Comparison of ENCODE assay signal across 8 cellular contexts in genomic region chr9:122931851-122932199, GRCh38. TPM values are rescaled to one million over a fixed set of nuclear protein-coding genes. Genes with fewer than 3 reads are reported as not detected.
DNase-seq lines count a peak whose midpoint lies in the region; ATAC-seq, FAIRE-seq and TF ChIP-seq lines count a peak whose summit lies in the region.

No MANE protein-coding gene starts in this region.

- H3K9me2 ChIP-seq in MM.1S (replicated peaks; ENCODE audit: insufficient read depth, low read length) = no peaks in the 10 kb centered on the region

- H3K9ac ChIP-seq in MM.1S (ENCODE audit: low read length) = peak overlapping the region; percentile 77
- peak overlapping the region; percentile 94 for H3K9ac ChIP-seq in endothelial cell of umbilical vein (replicated peaks; ENCODE audit: extremely low read depth, insufficient read depth, low read length)

- intact Hi-C loops in endothelial cell of umbilical vein (cut with micrococcal nuclease) = loop anchor here (1.0 kb wide), 4 partner anchors 9 to 59 kb away; partner anchors contain the start of genes RABGAP1, RC3H2 and ZBTB6

- H4K20me1 ChIP-seq in MM.1S (ENCODE audit: insufficient read depth, low read length) = no peaks in the 10 kb centered on the region
- no peaks in the 10 kb centered on the region for H4K20me1 ChIP-seq in endothelial cell of umbilical vein (replicated peaks; ENCODE audit: control insufficient read depth, extremely low read depth, insufficient read depth, low read length)

- H3K9me3 ChIP-seq in MM.1S (replicated peaks; ENCODE audit: insufficient read depth, low read length) (no peaks in the 10 kb centered on the region), endothelial cell of umbilical vein (replicated peaks; ENCODE audit: control insufficient read depth, insufficient read depth, low read length) (no peaks in the 10 kb centered on the region), neutrophil (no peaks in the 10 kb centered on the region)

- CTCF ChIA-PET in endothelial cell of umbilical vein (lab: Charles Lee) = interaction anchor here (0.7 to 3.1 kb wide), 6 partner anchors 9 to 97 kb away, joined by 3 to 16 read pairs (median 6); partner anchors contain the start of genes RABGAP1 and RC3H2

- peaks cover 71% of the 10 kb centered on the region for H3K79me2 ChIP-seq in MM.1S (ENCODE audit: low read length)
- H3K79me2 ChIP-seq in endothelial cell of umbilical vein (ENCODE audit: control insufficient read depth, insufficient read depth, low read length) = peaks cover 54% of the 10 kb centered on the region

- H2AFZ ChIP-seq in MM.1S (ENCODE audit: low read length) (peak overlapping the region; percentile 89), endothelial cell of umbilical vein (ENCODE audit: low read depth, low read length) (peak overlapping the region; percentile 93)

- peaks cover 8% of the 10 kb centered on the region; the same call in 1 of the 2 replicates for H3K4me1 ChIP-seq in MM.1S (ENCODE audit: low read length)
- H3K4me1 ChIP-seq in endothelial cell of umbilical vein (ENCODE audit: control insufficient read depth, extremely low read depth, insufficient read depth, low read length) = peaks cover 15% of the 10 kb centered on the region
- H3K4me1 ChIP-seq in neutrophil (ENCODE audit: control insufficient read depth in 1 of 2, insufficient read depth in 1 of 2, low read depth in 1 of 2, low read length in 1 of 2) = peaks cover 25 to 29% of the 10 kb centered on the region in 2 experiments

- POLR2A ChIA-PET in endothelial cell of umbilical vein (lab: Charles Lee) = interaction anchor here (1.2 to 3.5 kb wide), 4 partner anchors 9 to 110 kb away, joined by 4 to 23 read pairs (median 7); partner anchors contain the start of genes RABGAP1, RC3H2 and ZBTB6

- TSS peak; percentile 66 for BruUV-seq in endothelial cell of umbilical vein (replicated peaks; lab: Mats Ljungman, UMichigan)

- no peak for FAIRE-seq in endothelial cell of umbilical vein (lab: Jason Lieb, UNC)

- H3K4me3 ChIP-seq in GM06990 (replicated peaks; ENCODE audit: low read depth, low read length) (peak overlapping the region; percentile 96), MM.1S (ENCODE audit: low read length) (peak overlapping the region; percentile 85), endothelial cell of umbilical vein (replicated peaks in 1 of 3; ENCODE audit: insufficient read depth in 1 of 3, low read depth in 1 of 3, low read length in 3 of 3) (peak overlapping the region; percentile 64 to 100 (median 70)), neutrophil (ENCODE audit: low read depth in 1 of 2, low read length in 1 of 2) (peak overlapping the region; percentile 77 to 96)

- ATAC-seq in HG03097 (IDR thresholded peaks at IDR 0.05; ENCODE audit: low FRiP score, unreplicated experiment) (no peak), GM19328 (IDR thresholded peaks at IDR 0.05; ENCODE audit: unreplicated experiment) (no peak)

- no peaks in the 10 kb centered on the region for H3K9me1 ChIP-seq in endothelial cell of umbilical vein (replicated peaks; ENCODE audit: control insufficient read depth, extremely low read depth, insufficient read depth, low read length)

- H3K27me3 ChIP-seq in GM06990 (replicated peaks; ENCODE audit: control insufficient read depth, insufficient read depth, low read length) (no peaks in the 10 kb centered on the region), MM.1S (replicated peaks; ENCODE audit: insufficient read depth, low read length) (no peaks in the 10 kb centered on the region), endothelial cell of umbilical vein (ENCODE audit: control insufficient read depth in 2 of 2, insufficient read depth in 2 of 2, low read length in 2 of 2) (no peaks in the 10 kb centered on the region), neutrophil (no peaks in the 10 kb centered on the region)

- H3K4me2 ChIP-seq in MM.1S (ENCODE audit: low read depth, low read length) (peak overlapping the region; percentile 55), endothelial cell of umbilical vein (ENCODE audit: insufficient read depth, low read length) (peak overlapping the region; percentile 98)

- H3K27ac ChIP-seq in MM.1S (ENCODE audit: low read length) (peak overlapping the region; percentile 49; the same call in 1 of the 2 replicates), endothelial cell of umbilical vein (ENCODE audit: insufficient read depth, low read depth, low read length) (peak overlapping the region; percentile 87), neutrophil (peak overlapping the region; percentile 80)

- H3K36me3 ChIP-seq in GM06990 (ENCODE audit: control insufficient read depth, insufficient read depth, low read length) (peaks cover 2% of the 10 kb centered on the region; the same call in 1 of the 2 replicates), MM.1S (replicated peaks; ENCODE audit: insufficient read depth, low read length) (no peaks in the 10 kb centered on the region), endothelial cell of umbilical vein (ENCODE audit: control insufficient read depth in 2 of 2, extremely low read depth in 1 of 2, insufficient read depth in 2 of 2, low read length in 2 of 2) (peaks cover 0 to 6% of the 10 kb centered on the region in 2 experiments), neutrophil (peaks cover 7% of the 10 kb centered on the region)

- TF ChIP-seq POLR2A in endothelial cell of umbilical vein (IDR thresholded peaks at IDR 0.05; ENCODE audit: low read depth, low read length) = no peak

- dilution Hi-C loops in endothelial cell of umbilical vein (cut with MboI; ENCODE audit: extremely low pct_ligation_motif_present, low sequenced_read_pairs) = no loop called here

- TF ChIP-seq CTCF in GM06990 (IDR thresholded peaks at IDR 0.05; ENCODE audit: insufficient read depth, low read length, poor library complexity, severe bottlenecking) (no peak), MM.1S (IDR thresholded peaks at IDR 0.05; ENCODE audit: low read length) (no peak), endothelial cell of umbilical vein (IDR thresholded peaks at IDR 0.05; ENCODE audit: extremely low read depth in 1 of 2, insufficient read depth in 1 of 2, low read depth in 1 of 2, low read length in 2 of 2) (no peak), neutrophil (IDR thresholded peaks at IDR 0.05) (no peak)

- DNase-seq in GM06990 (ENCODE audit: extremely low read depth, insufficient read length) = no peak
- DNase-seq in MM.1S = no peak
- DNase-seq in endothelial cell of umbilical vein (ENCODE audit: low read depth, low spot score) = no peak
- no peak for DNase-seq in foreskin melanocyte
- DNase-seq in DMS79 treated with DMSO at 0.1 percent for 48 hours (lab: John Stamatoyannopoulos, UW) = no peak

- 0 out of 2 replicates have a peak, but pooled peaks cover 10% of the 10 kb centered on the region for H3F3A ChIP-seq in MM.1S (ENCODE audit: insufficient read depth, low read length)

TF ChIP-seq in endothelial cell of umbilical vein, 7 proteins besides CTCF, POLR2A, EP300 and RAD21 (continues in another document):
- no peak for TF ChIP-seq GATA2 (IDR thresholded peaks at IDR 0.05; ENCODE audit: insufficient read depth, insufficient read length, low read depth, low read length)
- no peak for TF ChIP-seq POLR2AphosphoS5 (IDR thresholded peaks at IDR 0.05; ENCODE audit: insufficient read depth, low read depth, low read length)
- TF ChIP-seq FOS (IDR thresholded peaks at IDR 0.05; ENCODE audit: borderline replicate concordance, insufficient read depth, low read length) = no peak
- no peak for TF ChIP-seq JUN (IDR thresholded peaks at IDR 0.05; ENCODE audit: borderline replicate concordance, insufficient read depth, insufficient read length, low read depth)
- TF ChIP-seq MYC (IDR thresholded peaks at IDR 0.05; ENCODE audit: low read depth, low read length) = no peak
- TF ChIP-seq EZH2 (IDR thresholded peaks at IDR 0.05; ENCODE audit: borderline replicate concordance, low read depth, low read length, severe bottlenecking) = no peak

RNA-seq across cellular contexts. Expression of gene ZBTB26, which starts 0.5 kb away (rescaled TPM):
- 4.8 and 5.0 TPM in 2 replicates for total RNA-seq in endothelial cell of umbilical vein
- 1.8 and 2.6 TPM in 2 replicates for polyA plus RNA-seq in endothelial cell of umbilical vein
- polyA plus RNA-seq in endothelial cell of umbilical vein (2011; cell fraction: cytosol; rRNA removed) = 2.4 and 2.7 TPM in 2 replicates
- polyA plus RNA-seq in endothelial cell of umbilical vein (2011; cell fraction: nucleus; rRNA removed) = 8.0 and 11.0 TPM in 2 replicates
- polyA plus RNA-seq in endothelial cell of umbilical vein (2012) = 3.0 and 3.3 TPM in 2 replicates
- 3.7 and 5.3 TPM in 2 replicates for polyA minus RNA-seq in endothelial cell of umbilical vein
- 4.7 TPM for polyA minus RNA-seq in endothelial cell of umbilical vein (2011; cell fraction: cytosol; rRNA and poly(A)+ RNA removed)
- 5.2 and 7.6 TPM in 2 replicates for polyA minus RNA-seq in endothelial cell of umbilical vein (2011; cell fraction: nucleus; rRNA and poly(A)+ RNA removed)

RNA-seq across cellular contexts. Expression of gene RABGAP1, which starts 9.0 kb away (rescaled TPM):
- 43.1 and 53.6 TPM in 2 replicates for total RNA-seq in endothelial cell of umbilical vein
- polyA plus RNA-seq in endothelial cell of umbilical vein = 17.8 and 19.0 TPM in 2 replicates
- polyA plus RNA-seq in endothelial cell of umbilical vein (2011; cell fraction: cytosol; rRNA removed) = 19.2 and 19.8 TPM in 2 replicates
- polyA plus RNA-seq in endothelial cell of umbilical vein (2011; cell fraction: nucleus; rRNA removed) = 49.3 and 51.3 TPM in 2 replicates
- polyA plus RNA-seq in endothelial cell of umbilical vein (2012) = 24.8 and 27.5 TPM in 2 replicates
- 70.9 and 75.5 TPM in 2 replicates for polyA minus RNA-seq in endothelial cell of umbilical vein
- polyA minus RNA-seq in endothelial cell of umbilical vein (2011; cell fraction: cytosol; rRNA and poly(A)+ RNA removed) = 27.9 TPM
- 133 and 183 TPM in 2 replicates for polyA minus RNA-seq in endothelial cell of umbilical vein (2011; cell fraction: nucleus; rRNA and poly(A)+ RNA removed)

RNA-seq across cellular contexts. Expression of gene ZBTB6, which starts 18.7 kb away (rescaled TPM):
- total RNA-seq in endothelial cell of umbilical vein = 5.5 and 6.5 TPM in 2 replicates
- 1.0 and 1.6 TPM in 2 replicates for polyA plus RNA-seq in endothelial cell of umbilical vein
- 1.7 and 1.9 TPM in 2 replicates for polyA plus RNA-seq in endothelial cell of umbilical vein (2011; cell fraction: cytosol; rRNA removed)
- polyA plus RNA-seq in endothelial cell of umbilical vein (2011; cell fraction: nucleus; rRNA removed) = 1.7 and 2.1 TPM in 2 replicates
- polyA plus RNA-seq in endothelial cell of umbilical vein (2012) = 3.4 and 3.7 TPM in 2 replicates
- 5.8 and 6.7 TPM in 2 replicates for polyA minus RNA-seq in endothelial cell of umbilical vein
- polyA minus RNA-seq in endothelial cell of umbilical vein (2011; cell fraction: cytosol; rRNA and poly(A)+ RNA removed) = 8.6 TPM
- polyA minus RNA-seq in endothelial cell of umbilical vein (2011; cell fraction: nucleus; rRNA and poly(A)+ RNA removed) = 5.2 and 7.8 TPM in 2 replicates

RNA-seq across cellular contexts. Expression of gene RC3H2, which starts 26.7 kb away (rescaled TPM):
- total RNA-seq in endothelial cell of umbilical vein = 57.3 and 63.0 TPM in 2 replicates
- 22.4 and 25.3 TPM in 2 replicates for polyA plus RNA-seq in endothelial cell of umbilical vein
- 22.2 and 24.8 TPM in 2 replicates for polyA plus RNA-seq in endothelial cell of umbilical vein (2011; cell fraction: cytosol; rRNA removed)
- 53.6 and 59.9 TPM in 2 replicates for polyA plus RNA-seq in endothelial cell of umbilical vein (2011; cell fraction: nucleus; rRNA removed)
- polyA plus RNA-seq in endothelial cell of umbilical vein (2012) = 30.2 and 41.3 TPM in 2 replicates
- 136 and 137 TPM in 2 replicates for polyA minus RNA-seq in endothelial cell of umbilical vein
- 104 TPM for polyA minus RNA-seq in endothelial cell of umbilical vein (2011; cell fraction: cytosol; rRNA and poly(A)+ RNA removed)
- 75.5 and 104 TPM in 2 replicates for polyA minus RNA-seq in endothelial cell of umbilical vein (2011; cell fraction: nucleus; rRNA and poly(A)+ RNA removed)
